11 cellular contexts compared by ENCODE assay signal in the genomic region with DNA sequence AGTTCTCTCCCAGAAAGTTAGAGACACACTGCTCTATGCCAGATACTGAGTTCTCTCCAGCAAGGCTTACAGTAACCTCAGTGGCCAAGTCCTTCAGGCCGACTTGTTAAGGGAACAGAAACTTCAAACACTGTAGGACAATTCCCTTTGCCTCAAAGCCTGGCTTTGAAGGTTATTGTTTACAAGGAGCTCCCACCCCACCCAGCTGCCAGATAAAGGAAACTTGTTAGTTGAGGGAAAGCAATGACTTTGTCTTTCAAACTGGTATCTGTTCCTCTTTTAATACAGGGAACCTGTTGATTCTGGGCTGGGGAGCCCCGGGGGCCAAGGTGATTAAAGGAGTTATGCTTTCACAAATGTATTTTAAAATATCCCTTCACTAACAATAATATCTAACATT. TPM values are rescaled to one million over a fixed set of nuclear protein-coding genes. Genes with fewer than 3 reads are reported as not detected.
DNase-seq lines count a peak whose midpoint lies in the region; ATAC-seq and TF ChIP-seq lines count a peak whose summit lies in the region.
"Had no signal": no experiment of that assay in that cellular context is flagged by ENCODE, and none has a peak within 500 bp of the region (broad histone marks: within the 10 kb centered on the region; RNA-seq: fewer than 3 reads in every experiment).

No MANE protein-coding gene starts in this region.

- no peaks in the 10 kb centered on the region for H3K4me1 Mint-ChIP-seq in activated T-cell treated with anti-CD3 and anti-CD28 coated beads, Interleukin-2, amount 50 U/mL, for 72 hours (ENCODE audit: low read depth)

- H3K36me3 Mint-ChIP-seq in activated T-cell treated with anti-CD3 and anti-CD28 coated beads, Interleukin-2, amount 50 U/mL, for 72 hours (ENCODE audit: insufficient read depth in 2 of 2), result no peaks in the 10 kb centered on the region

- H3K9me3 ChIP-seq in mucosa of descending colon, result no peaks in the 10 kb centered on the region

- no peaks in the 10 kb centered on the region for H3K36me3 ChIP-seq in mucosa of descending colon (ENCODE audit: low read depth)

- ATAC-seq in GM18502 (IDR thresholded peaks at IDR 0.05; ENCODE audit: poor library complexity, unreplicated experiment) (peak; percentile 59), HG02870 (IDR thresholded peaks at IDR 0.05; ENCODE audit: unreplicated experiment) (peak; percentile 67), mucosa of descending colon (peak; percentile 71), GM21526 (IDR thresholded peaks at IDR 0.05; ENCODE audit: low FRiP score, unreplicated experiment) (no peak)
- no peak for ATAC-seq in activated T-cell treated with anti-CD3 and anti-CD28 coated beads, Interleukin-2, amount 50 U/mL, for 72 hours (replicated peaks in 1 of 2)

- no peak overlapping the region for H3K4me3 ChIP-seq in mucosa of descending colon

- intact Hi-C loops in mucosa of descending colon (cut with DNase I, micrococcal nuclease), result no loop called here

- peaks cover 18% of the 10 kb centered on the region for H3K4me1 ChIP-seq in mucosa of descending colon (ENCODE audit: low read depth)

- DNase-seq in OCI-M1 (lab: John Stamatoyannopoulos, UW) (peak; percentile 65), mucosa of descending colon (peak in 1 of 3 donors; percentile 60), KG1 (lab: John Stamatoyannopoulos, UW) (no peak), activated T-cell treated with anti-CD3 and anti-CD28 coated beads for 4 hours (no peak)
- DNase-seq in activated T-cell treated with anti-CD3 and anti-CD28 coated beads, Interleukin-2, amount 50 U/mL, for 72 hours, result no peak
- DNase-seq: DMS153, NCI-H69, retina had no signal

- no peak overlapping the region for H3K4me3 Mint-ChIP-seq in activated T-cell treated with anti-CD3 and anti-CD28 coated beads, Interleukin-2, amount 50 U/mL, for 72 hours

- no peaks in the 10 kb centered on the region for H3K9me3 Mint-ChIP-seq in activated T-cell treated with anti-CD3 and anti-CD28 coated beads, Interleukin-2, amount 50 U/mL, for 72 hours

- TF ChIP-seq CTCF in mucosa of descending colon (IDR thresholded peaks at IDR 0.05), result no peak

- no peak overlapping the region for H3K27ac Mint-ChIP-seq in activated T-cell treated with anti-CD3 and anti-CD28 coated beads, Interleukin-2, amount 50 U/mL, for 72 hours

- peaks cover 37% of the 10 kb centered on the region for H3K27me3 Mint-ChIP-seq in activated T-cell treated with anti-CD3 and anti-CD28 coated beads, Interleukin-2, amount 50 U/mL, for 72 hours (ENCODE audit: low read depth)

RNA-seq across cellular contexts. Expression of gene CDKN1A, which starts 27.7 kb away (rescaled TPM):
- total RNA-seq in mucosa of descending colon, result 100 to 1,000 TPM; 181 to 381 (median 255) TPM
- total RNA-seq in activated T-cell treated with anti-CD3 and anti-CD28 coated beads, Interleukin-2, amount 50 U/mL, for 72 hours, result 10 to 100 TPM; 59.9 to 60.4 TPM

RNA-seq across cellular contexts. Expression of gene RAB44, which starts 46.8 kb away (rescaled TPM):
- total RNA-seq in mucosa of descending colon, result under 1 TPM; 0.32 to 0.53 (median 0.32) TPM
- total RNA-seq in activated T-cell treated with anti-CD3 and anti-CD28 coated beads, Interleukin-2, amount 50 U/mL, for 72 hours, result under 1 TPM; 0.05 to 0.09 TPM

RNA-seq across cellular contexts. Expression of gene SRSF3, which starts 56.7 kb away (rescaled TPM):
- 100 to 1,000 TPM; 176 to 243 (median 229) TPM for total RNA-seq in mucosa of descending colon
- 100 to 1,000 TPM; 409 to 541 TPM for total RNA-seq in activated T-cell treated with anti-CD3 and anti-CD28 coated beads, Interleukin-2, amount 50 U/mL, for 72 hours

Comparison
In these comparisons a context has a peak if more than half of its experiments do, and no peak if none do; other contexts are left out.
1. ATAC-seq: peak in GM18502 (single experiment), HG02870 (single experiment) and mucosa of descending colon (single experiment); none in activated T-cell treated with anti-CD3 and anti-CD28 coated beads, Interleukin-2, amount 50 U/mL, for 72 hours (0 of 2) and GM21526 (single experiment).